ENCODE assay signal across 1 cellular context in the genomic region with DNA sequence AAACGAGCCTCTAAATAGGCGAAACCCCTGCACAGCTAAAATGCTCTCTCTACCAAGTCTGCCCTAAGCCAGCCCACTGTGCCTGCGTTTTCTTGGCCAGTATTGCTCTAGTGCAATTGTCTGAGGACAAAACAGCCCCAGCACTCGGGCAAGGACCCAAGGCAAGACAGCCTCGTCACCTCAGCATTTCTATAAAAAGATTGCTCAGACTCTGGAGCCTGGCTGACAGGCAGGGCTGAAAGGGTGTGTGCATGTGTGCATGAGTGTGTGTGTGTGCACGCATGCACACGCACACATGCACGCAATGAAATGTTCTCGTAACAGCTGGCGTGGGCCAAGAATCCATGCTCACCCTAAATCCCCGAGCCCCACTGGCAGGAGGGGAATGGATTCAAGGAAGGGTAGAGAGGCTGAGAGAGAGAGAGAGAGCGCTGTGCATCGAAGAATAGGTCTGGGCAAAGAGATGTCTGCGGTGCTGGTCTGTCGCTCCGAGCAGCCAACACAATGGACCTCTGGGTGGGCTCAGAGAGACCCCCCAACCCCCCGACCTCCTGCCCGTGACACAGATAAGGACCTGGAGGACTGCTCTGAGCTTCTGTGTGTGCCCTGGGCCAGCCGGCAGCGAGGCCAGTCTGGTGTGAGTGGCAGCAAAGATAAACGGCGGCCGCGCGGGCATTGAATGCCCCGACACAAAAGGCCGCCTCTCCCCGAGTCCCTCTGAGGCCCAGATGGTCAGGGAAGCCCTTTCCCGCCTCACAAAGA.
TF ChIP-seq lines count a peak whose summit lies in the region.

No MANE protein-coding gene starts in this region.

TF ChIP-seq in SK-N-SH treated with all-trans-retinoic acid at 6 μM for 48 hours, 23 proteins besides CTCF, POLR2A, EP300 and RAD21 (continued from another document):
- TF ChIP-seq ZFP30 (CRISPR knock-in tag; IDR thresholded peaks at IDR 0.05), result no peak
- TF ChIP-seq PPARA (CRISPR knock-in tag; IDR thresholded peaks at IDR 0.05; ENCODE audit: borderline replicate concordance), result no peak
- no peak for TF ChIP-seq PATZ1 (CRISPR knock-in tag; IDR thresholded peaks at IDR 0.05; ENCODE audit: borderline replicate concordance)
